24 cellular contexts compared by ENCODE assay signal in genomic region chrX:77298296-77298695, GRCh38.
DNase-seq lines count a peak whose midpoint lies in the region; ATAC-seq, FAIRE-seq and TF ChIP-seq lines count a peak whose summit lies in the region.
"Had no signal": no experiment of that assay in that cellular context is flagged by ENCODE, and none has a peak within 500 bp of the region (broad histone marks: within the 10 kb centered on the region; RNA-seq: fewer than 3 reads in every experiment).

No MANE protein-coding gene starts in this region.

- H3K4me1 ChIP-seq in PC-3 (ENCODE audit: insufficient read depth, low read length) (peaks cover 26% of the 10 kb centered on the region), astrocyte (ENCODE audit: insufficient read depth, low read length) (no peaks in the 10 kb centered on the region), left lung (no peaks in the 10 kb centered on the region)
- H3K4me1 ChIP-seq: A549; BLaER1 treated with 17β-estradiol and CSF1 and Interleukin-3, amounts not matched to agents 10 nM and 100 nM had no signal

- H3K9me3 Mint-ChIP-seq in astrocyte (ENCODE audit: unreplicated experiment) = peaks cover 2% of the 10 kb centered on the region

- intact Hi-C loops in PC-3 (cut with micrococcal nuclease) (no loop called here), left lung (cut with DNase I) (no loop called here)

- H3K9ac ChIP-seq in PC-3 (ENCODE audit: low read length) (peak overlapping the region; percentile 35; the same call in 1 of the 2 replicates), astrocyte (ENCODE audit: low read length) (no peak overlapping the region)
- H3K9ac ChIP-seq: BLaER1 treated with 17β-estradiol and CSF1 and Interleukin-3, amounts not matched to agents 10 nM and 100 nM had no signal

- H3K36me3 Mint-ChIP-seq in astrocyte (ENCODE audit: low read depth, unreplicated experiment) = no peaks in the 10 kb centered on the region
- H3K36me3 Mint-ChIP-seq: CD8-positive, alpha-beta memory T cell had no signal

- BruUV-seq in PC-3 (replicated peaks; lab: Mats Ljungman, UMichigan) = no TSS peak

- H3F3A ChIP-seq in PC-3 (ENCODE audit: low read length, unreplicated experiment) = no peaks in the 10 kb centered on the region

- no peaks in the 10 kb centered on the region for H4K20me1 ChIP-seq in PC-3 (ENCODE audit: low read length)
- no peaks in the 10 kb centered on the region for H4K20me1 ChIP-seq in astrocyte (ENCODE audit: insufficient read depth, low read length)
- H4K20me1 ChIP-seq: BLaER1 treated with 17β-estradiol and CSF1 and Interleukin-3, amounts not matched to agents 10 nM and 100 nM had no signal

- ATAC-seq in PC-3 (peak; percentile 31), left lung (peak; percentile 44), GM19035 (IDR thresholded peaks at IDR 0.05; ENCODE audit: unreplicated experiment) (no peak)
- ATAC-seq: A549, GM12878 had no signal

- no peaks in the 10 kb centered on the region for H3K27me3 Mint-ChIP-seq in astrocyte (ENCODE audit: low read depth, unreplicated experiment)
- H3K27me3 Mint-ChIP-seq: B cell; CD4-positive, alpha-beta T cell had no signal

- CTCF ChIA-PET in PC-3 (lab: Charles Lee) = no interaction called here

- H3K27ac Mint-ChIP-seq in astrocyte (ENCODE audit: unreplicated experiment) = no peak overlapping the region
- H3K27ac Mint-ChIP-seq: B cell; CD4-positive, alpha-beta T cell; CD8-positive, alpha-beta memory T cell had no signal

- DNase-seq in PC-3 (peak; percentile 53), astrocyte (ENCODE audit: low read depth) (no peak), left lung (no peak), SK-N-DZ (ENCODE audit: low spot score) (no peak), globus pallidus (ENCODE audit: low spot score) (no peak)
- DNase-seq: AML-193; CD4-positive, alpha-beta T cell; CD8-positive, alpha-beta memory T cell; COR-L47; DMS 273 treated with DMSO at 0.1 percent for 48 hours; DMS153; DMS79; DND-41; EL; GDM1 had no signal

- peak overlapping the region; percentile 33; the same call in 1 of the 2 replicates for H2AFZ ChIP-seq in PC-3 (ENCODE audit: low read length)
- H2AFZ ChIP-seq in astrocyte (ENCODE audit: low read depth, low read length) = no peak overlapping the region

- H3K79me2 ChIP-seq in PC-3 (ENCODE audit: low read length) = no peaks in the 10 kb centered on the region
- no peaks in the 10 kb centered on the region for H3K79me2 ChIP-seq in astrocyte (ENCODE audit: insufficient read depth, low read length)

- H3K4me3 ChIP-seq in PC-3 (ENCODE audit: low read length) = peak overlapping the region; percentile 31; the same call in 1 of the 2 replicates
- H3K4me3 ChIP-seq in astrocyte (ENCODE audit: insufficient read depth, low read depth, low read length) = no peak overlapping the region
- H3K4me3 ChIP-seq in left lung = no peak overlapping the region
- H3K4me3 ChIP-seq: A549; BLaER1 treated with 17β-estradiol and CSF1 and Interleukin-3, amounts not matched to agents 10 nM and 100 nM; GM12878 had no signal

- H3K27me3 ChIP-seq in PC-3 (ENCODE audit: low read length) (no peaks in the 10 kb centered on the region), astrocyte (ENCODE audit: insufficient read depth, low read length) (no peaks in the 10 kb centered on the region), left lung (no peaks in the 10 kb centered on the region)

- H3K4me3 Mint-ChIP-seq in astrocyte (ENCODE audit: unreplicated experiment) = no peak overlapping the region
- H3K4me3 Mint-ChIP-seq: B cell; CD4-positive, alpha-beta T cell; CD8-positive, alpha-beta memory T cell had no signal

- no peaks in the 10 kb centered on the region for H3K4me1 Mint-ChIP-seq in astrocyte (ENCODE audit: low read depth, unreplicated experiment)
- H3K4me1 Mint-ChIP-seq: B cell; CD8-positive, alpha-beta memory T cell had no signal

- no peaks in the 10 kb centered on the region for H3K9me3 ChIP-seq in PC-3 (ENCODE audit: low read length)
- H3K9me3 ChIP-seq in astrocyte (ENCODE audit: insufficient read depth, low read depth, low read length) = no peaks in the 10 kb centered on the region
- no peaks in the 10 kb centered on the region for H3K9me3 ChIP-seq in left lung
- H3K9me3 ChIP-seq: A549 had no signal

- peak; percentile 83 for FAIRE-seq in astrocyte (lab: Jason Lieb, UNC)
- FAIRE-seq: A549, GM12878, GM12892, GM18507 had no signal

- H3K9me2 ChIP-seq in PC-3 (replicated peaks; ENCODE audit: low read length) = no peaks in the 10 kb centered on the region

- TF ChIP-seq CTCF in PC-3 (conservative IDR thresholded peaks at IDR 0.05; ENCODE audit: low read depth, low read length) (no peak), astrocyte (IDR thresholded peaks at IDR 0.05; ENCODE audit: insufficient read depth, low read depth, low read length) (no peak), left lung (IDR thresholded peaks at IDR 0.05) (no peak)

- H3K27ac ChIP-seq in PC-3 (ENCODE audit: low read length) (peak overlapping the region; percentile 86), astrocyte (ENCODE audit: low read depth, low read length) (no peak overlapping the region), left lung (no peak overlapping the region)
- H3K27ac ChIP-seq: 22Rv1; A549; BLaER1 treated with 17β-estradiol and CSF1 and Interleukin-3, amounts not matched to agents 10 nM and 100 nM; C4-2B had no signal

- H3K4me2 ChIP-seq in PC-3 (ENCODE audit: low read length) (peak overlapping the region; percentile 75), astrocyte (ENCODE audit: low read length) (no peak overlapping the region)
- H3K4me2 ChIP-seq: A549; BLaER1 treated with 17β-estradiol and CSF1 and Interleukin-3, amounts not matched to agents 10 nM and 100 nM had no signal

- POLR2A ChIA-PET in PC-3 (lab: Charles Lee; ENCODE audit: unreplicated experiment) = no interaction called here

- H3K36me3 ChIP-seq in PC-3 (ENCODE audit: low read depth, low read length) = no peaks in the 10 kb centered on the region
- H3K36me3 ChIP-seq in astrocyte (ENCODE audit: insufficient read depth, low read length) = no peaks in the 10 kb centered on the region
- H3K36me3 ChIP-seq in left lung = no peaks in the 10 kb centered on the region
- H3K36me3 ChIP-seq: BLaER1 treated with 17β-estradiol and CSF1 and Interleukin-3, amounts not matched to agents 10 nM and 100 nM had no signal
